Comparison of ENCODE assay signal across 21 cellular contexts in the genomic region with DNA sequence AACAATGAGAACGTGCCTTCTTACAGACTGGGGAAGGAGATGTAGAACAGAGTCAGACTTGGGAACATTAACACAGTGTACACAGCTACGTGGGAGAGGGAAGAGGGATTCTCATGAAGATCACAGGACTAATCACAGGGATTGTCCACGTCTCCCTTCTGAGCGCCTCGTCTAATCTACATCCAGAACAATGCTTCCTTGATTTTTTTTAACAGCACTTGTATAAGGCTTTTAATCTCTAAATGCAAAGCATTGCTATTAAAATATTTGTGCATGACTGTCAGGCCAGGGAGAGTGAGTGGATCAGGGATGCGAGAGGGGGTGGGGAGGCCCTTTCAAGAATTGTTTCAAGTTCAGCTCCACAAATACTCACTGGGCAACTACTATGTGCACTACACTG.
DNase-seq lines count a peak whose midpoint lies in the region; ATAC-seq and TF ChIP-seq lines count a peak whose summit lies in the region.
"Had no signal": no experiment of that assay in that cellular context is flagged by ENCODE, and none has a peak within 500 bp of the region (broad histone marks: within the 10 kb centered on the region; RNA-seq: fewer than 3 reads in every experiment).

No MANE protein-coding gene starts in this region.

- H3K27me3 Mint-ChIP-seq in WTC11 (ENCODE audit: low read depth): no peaks in the 10 kb centered on the region
- no peaks in the 10 kb centered on the region for H3K27me3 Mint-ChIP-seq in nephron (ENCODE audit: low read depth)

- H3K36me3 Mint-ChIP-seq in WTC11 (no peaks in the 10 kb centered on the region), nephron (ENCODE audit: low read depth) (no peaks in the 10 kb centered on the region)
- H3K36me3 Mint-ChIP-seq: IgD-negative memory B cell had no signal

- no peaks in the 10 kb centered on the region for H3K9me3 ChIP-seq in BLaER1 treated with 17β-estradiol and CSF1 and Interleukin-3, amounts not matched to agents 10 nM and 100 nM (replicated peaks in 1 of 11)
- H3K9me3 ChIP-seq in MM.1S (replicated peaks; ENCODE audit: insufficient read depth, low read length): no peaks in the 10 kb centered on the region
- H3K9me3 ChIP-seq: Caco-2, Peyer's patch had no signal

- H3K79me2 ChIP-seq in MM.1S (ENCODE audit: low read length): no peaks in the 10 kb centered on the region

- H3K27ac ChIP-seq in BLaER1 treated with 17β-estradiol and CSF1 and Interleukin-3, amounts not matched to agents 10 nM and 100 nM: peak overlapping the region in 1 of 11 experiments; percentile 25; a peak in 1 of 22 replicates
- no peak overlapping the region for H3K27ac ChIP-seq in MM.1S (ENCODE audit: low read length)
- H3K27ac ChIP-seq: Peyer's patch had no signal

- no peak overlapping the region for H3K4me3 Mint-ChIP-seq in WTC11
- H3K4me3 Mint-ChIP-seq in nephron: no peak overlapping the region
- H3K4me3 Mint-ChIP-seq: IgD-negative memory B cell; T-helper 1 cell treated with Interleukin-12 subunit alpha and Interleukin-12 subunit beta and Interleukin-4 antibody, amounts not matched to agents 30 μg/mL and 1 μg/mL, for 36 hours had no signal

- H3K9me3 Mint-ChIP-seq in WTC11 (no peaks in the 10 kb centered on the region), nephron (no peaks in the 10 kb centered on the region)
- H3K9me3 Mint-ChIP-seq: IgD-negative memory B cell; T-helper 1 cell treated with Interleukin-12 subunit alpha and Interleukin-12 subunit beta and Interleukin-4 antibody, amounts not matched to agents 30 μg/mL and 1 μg/mL, for 36 hours had no signal

- H4K20me1 ChIP-seq in BLaER1 treated with 17β-estradiol and CSF1 and Interleukin-3, amounts not matched to agents 10 nM and 100 nM: no peaks in the 10 kb centered on the region
- no peaks in the 10 kb centered on the region for H4K20me1 ChIP-seq in MM.1S (ENCODE audit: insufficient read depth, low read length)

- H3K4me1 ChIP-seq in BLaER1 treated with 17β-estradiol and CSF1 and Interleukin-3, amounts not matched to agents 10 nM and 100 nM: peaks cover 10 to 23% (median 16%) of the 10 kb centered on the region in 10 experiments; a peak in 17 of 20 replicates
- peaks cover 22% of the 10 kb centered on the region for H3K4me1 ChIP-seq in MM.1S (ENCODE audit: low read length)
- H3K4me1 ChIP-seq: Peyer's patch had no signal

- 0 out of 2 replicates have a peak, but pooled peaks have one; percentile 16 for ATAC-seq in WTC11
- no peak for ATAC-seq in GM18867 (IDR thresholded peaks at IDR 0.05; ENCODE audit: unreplicated experiment)
- ATAC-seq: GM12878 had no signal

- DNase-seq in MM.1S: peak; percentile 3
- no peak for DNase-seq in WTC11 (ENCODE audit: low spot score)
- DNase-seq in DMS153 (lab: John Stamatoyannopoulos, UW): no peak
- DNase-seq in NCI-H2196 treated with DMSO at 0.1 percent for 48 hours (lab: John Stamatoyannopoulos, UW; ENCODE audit: unreplicated experiment): no peak
- no peak for DNase-seq in C1 segment of cervical spinal cord (lab: John Stamatoyannopoulos, UW)
- DNase-seq: 8988T; Caco-2; DMS 273 treated with DMSO at 0.1 percent for 48 hours; DND-41; NCI-H1417 treated with DMSO at 0.1 percent for 48 hours; NCI-H187 treated with DMSO at 0.1 percent for 48 hours; NCI-H2107; NCI-H748 treated with DMSO at 0.1 percent for 48 hours; NK-92 treated with Interleukin-12 subunit alpha and Interleukin-12 subunit beta, amount 100 ng/mL, for 24 hours; Peyer's patch had no signal

- POLR2A ChIA-PET in WTC11 (lab: Charles Lee): no interaction called here

- no peak overlapping the region for H3K4me3 ChIP-seq in BLaER1 treated with 17β-estradiol and CSF1 and Interleukin-3, amounts not matched to agents 10 nM and 100 nM
- H3K4me3 ChIP-seq in MM.1S (ENCODE audit: low read length): no peak overlapping the region
- H3K4me3 ChIP-seq: GM12878, Peyer's patch had no signal

- H3K9ac ChIP-seq in BLaER1 treated with 17β-estradiol and CSF1 and Interleukin-3, amounts not matched to agents 10 nM and 100 nM: no peak overlapping the region
- H3K9ac ChIP-seq in MM.1S (ENCODE audit: low read length): no peak overlapping the region

- peak overlapping the region in 10 of 11 experiments; percentile 0 to 54 (median 26); a peak in 15 of 22 replicates for H3K4me2 ChIP-seq in BLaER1 treated with 17β-estradiol and CSF1 and Interleukin-3, amounts not matched to agents 10 nM and 100 nM
- peak overlapping the region; percentile 41; the same call in 1 of the 2 replicates for H3K4me2 ChIP-seq in MM.1S (ENCODE audit: low read depth, low read length)

- H2AFZ ChIP-seq in MM.1S (ENCODE audit: low read length): no peak overlapping the region

- H3K36me3 ChIP-seq in BLaER1 treated with 17β-estradiol and CSF1 and Interleukin-3, amounts not matched to agents 10 nM and 100 nM: no peaks in the 10 kb centered on the region
- no peaks in the 10 kb centered on the region for H3K36me3 ChIP-seq in MM.1S (replicated peaks; ENCODE audit: insufficient read depth, low read length)
- H3K36me3 ChIP-seq: Peyer's patch had no signal

- TF ChIP-seq CTCF in MM.1S (IDR thresholded peaks at IDR 0.05; ENCODE audit: low read length): no peak
- no peak for TF ChIP-seq CTCF in WTC11 (IDR thresholded peaks at IDR 0.05)
- no peak for TF ChIP-seq CTCF in nephron (IDR thresholded peaks at IDR 0.05; ENCODE audit: unreplicated experiment in 3 of 3)

- H3K9me2 ChIP-seq in MM.1S (replicated peaks; ENCODE audit: insufficient read depth, low read length): no peaks in the 10 kb centered on the region

- H3F3A ChIP-seq in MM.1S (ENCODE audit: insufficient read depth, low read length): peaks cover 14% of the 10 kb centered on the region

- CTCF ChIA-PET in WTC11 (lab: Charles Lee): interaction anchor here (1.3 kb wide), 1 partner anchor 143 kb away, joined by 3 read pairs; no protein-coding TSS in a partner anchor

- H3K4me1 Mint-ChIP-seq in WTC11: peaks cover 57% of the 10 kb centered on the region
- peaks cover 75% of the 10 kb centered on the region for H3K4me1 Mint-ChIP-seq in nephron

- H3K27me3 ChIP-seq in BLaER1 treated with 17β-estradiol and CSF1 and Interleukin-3, amounts not matched to agents 10 nM and 100 nM: no peaks in the 10 kb centered on the region
- H3K27me3 ChIP-seq in MM.1S (replicated peaks; ENCODE audit: insufficient read depth, low read length): no peaks in the 10 kb centered on the region
- H3K27me3 ChIP-seq: Peyer's patch had no signal

- H3K27ac Mint-ChIP-seq in WTC11 (0 out of 2 replicates have a peak overlapping the region, but pooled peaks have one; percentile 17), nephron (peak overlapping the region; percentile 38 to 74 (median 72))
- H3K27ac Mint-ChIP-seq: IgD-negative memory B cell; T-helper 1 cell treated with Interleukin-12 subunit alpha and Interleukin-12 subunit beta and Interleukin-4 antibody, amounts not matched to agents 30 μg/mL and 1 μg/mL, for 36 hours had no signal

TF ChIP-seq in WTC11, 78 proteins besides CTCF, POLR2A, EP300 and RAD21 (continues in another document):
- TF ChIP-seq ELF4 (CRISPR knock-in tag; IDR thresholded peaks at IDR 0.05; ENCODE audit: low read depth): no peak
- no peak for TF ChIP-seq IRF2 (CRISPR knock-in tag; IDR thresholded peaks at IDR 0.05; ENCODE audit: borderline replicate concordance, low read depth)
- no peak for TF ChIP-seq NR1H2 (CRISPR knock-in tag; IDR thresholded peaks at IDR 0.05)
- TF ChIP-seq ZNF416 (CRISPR knock-in tag; IDR thresholded peaks at IDR 0.05): no peak
- TF ChIP-seq ZNF425 (CRISPR knock-in tag; conservative IDR thresholded peaks at IDR 0.05): no peak
- TF ChIP-seq NFATC4 (CRISPR knock-in tag; IDR thresholded peaks at IDR 0.05): no peak
- TF ChIP-seq PREB (CRISPR knock-in tag; IDR thresholded peaks at IDR 0.05; ENCODE audit: borderline replicate concordance): no peak
